Comparison of ENCODE assay signal across 27 cellular contexts in the genomic region with DNA sequence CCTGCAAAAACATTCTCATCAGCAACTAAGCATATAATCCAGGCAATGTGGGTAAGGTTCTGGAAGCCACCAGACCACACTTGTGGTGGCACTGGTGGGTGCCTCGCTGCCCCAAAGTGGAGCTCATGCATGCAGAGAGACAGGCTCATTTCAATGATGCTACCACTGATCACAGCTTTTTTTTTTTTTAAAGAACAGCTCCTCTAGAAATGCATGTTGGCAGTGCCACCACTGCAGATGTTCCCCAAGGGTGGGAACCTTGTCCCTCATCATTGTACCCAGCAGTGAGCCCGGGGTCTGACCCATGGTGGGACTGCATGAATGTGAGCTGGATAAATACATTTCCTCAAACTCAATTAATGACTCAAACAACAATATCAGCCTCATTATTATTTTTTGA. TPM values are rescaled to one million over a fixed set of nuclear protein-coding genes. Genes with fewer than 3 reads are reported as not detected.
"Had no signal": no experiment of that assay in that cellular context is flagged by ENCODE, and none has a peak within 500 bp of the region (broad histone marks: within the 10 kb centered on the region; RNA-seq: fewer than 3 reads in every experiment).

No MANE protein-coding gene starts in this region.

- H3K4me1 Mint-ChIP-seq: endodermal cell had no signal

- H3K27ac ChIP-seq: colonic mucosa, epithelial cell of prostate, esophagus squamous epithelium, gastrocnemius medialis, heart right ventricle, left lung, lower lobe of right lung had no signal

- H3K9me3 Mint-ChIP-seq: effector memory CD8-positive, alpha-beta T cell; naive thymus-derived CD4-positive, alpha-beta T cell had no signal

- H3K4me1 ChIP-seq: colonic mucosa, esophagus squamous epithelium, gastrocnemius medialis had no signal

- H3K4me3 ChIP-seq: colonic mucosa, esophagus squamous epithelium, gastrocnemius medialis, heart right ventricle, left lung, lower lobe of right lung had no signal

- DNase-seq: colonic mucosa; cortex of kidney; effector CD8-positive, alpha-beta T cell; effector memory CD8-positive, alpha-beta T cell; endodermal cell; erythroblast; esophagus squamous epithelium; foreskin fibroblast; foreskin melanocyte; gastrocnemius medialis; glutamatergic neuron; head of caudate nucleus; heart right ventricle; hippocampal formation; left cardiac atrium; left ventricle myocardium superior; lower lobe of right lung; mesendoderm; midbrain; naive thymus-derived CD4-positive, alpha-beta T cell had no signal

- H3K27ac Mint-ChIP-seq: effector memory CD8-positive, alpha-beta T cell; endodermal cell had no signal

- H3K27me3 ChIP-seq: colonic mucosa, esophagus squamous epithelium, gastrocnemius medialis, heart right ventricle, left lung had no signal

- ATAC-seq: effector memory CD8-positive, alpha-beta T cell; gastrocnemius medialis; left cardiac atrium; left ventricle myocardium superior; lower lobe of right lung; naive thymus-derived CD4-positive, alpha-beta T cell had no signal

- H3K9me3 ChIP-seq: colonic mucosa, gastrocnemius medialis, left lung, lower lobe of right lung had no signal

- H3K4me3 Mint-ChIP-seq: dendritic cell treated with granulocyte-macrophage colony-stimulating factor and Interleukin-4, amounts not matched to agents 40 ng/mL and 50 ng/mL, for 4 days; effector memory CD8-positive, alpha-beta T cell; endodermal cell; naive thymus-derived CD4-positive, alpha-beta T cell had no signal

- H3K27me3 Mint-ChIP-seq: dendritic cell treated with granulocyte-macrophage colony-stimulating factor and Interleukin-4, amounts not matched to agents 40 ng/mL and 50 ng/mL, for 4 days; effector memory CD8-positive, alpha-beta T cell; naive thymus-derived CD4-positive, alpha-beta T cell had no signal

RNA-seq across cellular contexts. Expression of a gene that starts 31.1 kb away (rescaled TPM):
- total RNA-seq: endodermal cell; kidney epithelial cell; left ventricle myocardium superior; lower leg skin; mononuclear cell; naive thymus-derived CD4-positive, alpha-beta T cell had no signal
- polyA plus RNA-seq: keratinocyte had no signal
